8 cellular contexts compared by ENCODE assay signal in the genomic region with DNA sequence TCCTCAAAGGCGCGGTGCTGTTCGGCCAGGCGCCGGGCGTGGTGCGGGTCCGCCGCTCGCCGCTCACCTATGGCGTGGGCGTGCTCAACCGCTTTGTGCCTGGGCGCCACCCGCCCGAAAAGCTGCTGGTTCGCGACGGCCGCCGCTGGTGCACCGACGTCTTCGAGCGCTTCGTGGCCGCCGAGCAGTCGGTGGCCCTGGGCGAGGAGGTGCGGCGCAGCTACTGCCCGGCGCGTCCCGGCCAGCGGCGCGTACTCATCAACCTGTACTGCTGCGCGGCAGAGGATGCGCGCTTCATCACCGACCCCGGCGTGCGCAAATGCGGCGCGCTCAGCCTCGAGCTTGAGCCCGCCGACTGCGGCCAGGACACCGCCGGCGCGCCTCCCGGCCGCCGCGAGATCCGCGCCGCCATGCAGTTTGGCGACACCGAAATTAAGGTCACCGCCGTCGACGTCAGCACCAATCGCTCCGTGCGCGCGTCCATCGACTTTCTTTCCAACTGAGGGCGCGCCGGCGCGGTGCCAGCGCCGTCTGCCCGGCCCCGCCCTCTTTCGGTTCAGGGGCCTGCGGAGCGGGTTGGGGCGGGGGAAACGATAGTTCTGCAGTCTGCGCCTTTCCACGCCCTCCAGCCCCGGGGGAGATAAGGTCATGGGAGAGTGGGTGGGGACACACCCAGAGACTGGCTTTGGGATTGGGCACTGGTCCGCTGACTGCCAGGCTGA. TPM values are rescaled to one million over a fixed set of nuclear protein-coding genes. Genes with fewer than 3 reads are reported as not detected.
DNase-seq lines count a peak whose midpoint lies in the region; ATAC-seq and TF ChIP-seq lines count a peak whose summit lies in the region.

No MANE protein-coding gene starts in this region.

- peak overlapping the region; percentile 63 to 80 (median 78) for H3K4me3 Mint-ChIP-seq in T-cell

- no peak overlapping the region for H2AFZ ChIP-seq in mammary epithelial cell (ENCODE audit: low read depth, low read length)

- peaks cover 6 to 16% (median 14%) of the 10 kb centered on the region in 3 donors for H3K4me1 Mint-ChIP-seq in T-cell

- H3K9ac ChIP-seq in mammary epithelial cell (ENCODE audit: insufficient read depth, low read length) (no peak overlapping the region), liver (ENCODE audit: low read depth in 1 of 2, low read length in 2 of 2) (no peak overlapping the region)

- CTCF ChIA-PET in T-cell (lab: Charles Lee) = interaction anchor here in 1 of 2 donors (0.9 to 1.5 kb wide), 2 partner anchors 104 to 334 kb away, joined by 6 read pairs; no protein-coding TSS in a partner anchor
- CTCF ChIA-PET in mammary epithelial cell (lab: Charles Lee; ENCODE audit: low non-redundant PET) = no interaction called here

- no peak for TF ChIP-seq RAD21 in liver (IDR thresholded peaks at IDR 0.05)

- H3K4me2 ChIP-seq in mammary epithelial cell (ENCODE audit: insufficient read depth, low read depth, low read length) = peak overlapping the region; percentile 73

- WGBS in mammary epithelial cell (ENCODE audit: low coverage, missing lambda C conversion rate) = 21% methylated on average over 18 of the region's 96 CpGs
- WGBS in liver = 25% methylated on average over 96 of the region's 96 CpGs

- POLR2A ChIA-PET in T-cell (lab: Charles Lee) = no interaction called here

- no peaks in the 10 kb centered on the region for H3K36me3 ChIP-seq in mammary epithelial cell (ENCODE audit: insufficient read depth, low read length)
- H3K36me3 ChIP-seq in liver (ENCODE audit: control insufficient read depth in 4 of 4, insufficient read depth in 3 of 4, low read depth in 1 of 4, low read length in 3 of 4) = no peaks in the 10 kb centered on the region

- DNase-seq in DMS79 (lab: John Stamatoyannopoulos, UW) = peak; percentile 92
- peak in 25 of 34 experiments; percentile 9 to 67 (median 32) for DNase-seq in T-cell
- no peak for DNase-seq in mammary epithelial cell
- peak; percentile 24 for DNase-seq in stimulated activated CD8-positive, alpha-beta memory T cell treated with anti-CD3 and anti-CD28 coated beads, Interleukin-12 subunit alpha, Interleukin-12 subunit beta, amount 100 ng/mL, for 24 hours (ENCODE audit: extremely low read depth)
- DNase-seq in GM03348 (ENCODE audit: low spot score) = no peak

- H3K36me3 Mint-ChIP-seq in T-cell = peaks cover 3% of the 10 kb centered on the region

- dilution Hi-C loops in mammary epithelial cell (cut with HindIII; ENCODE audit: low sequenced_read_pairs) = loop anchor here (10.0 kb wide), 1 partner anchor 73 kb away; a partner anchor contains a TSS

- ATAC-seq in T-cell (replicated peaks in 1 of 4) = peak; percentile 18 to 80 (median 52)
- no peak for ATAC-seq in GM21529 (IDR thresholded peaks at IDR 0.05; ENCODE audit: unreplicated experiment)
- ATAC-seq in HG03378 (IDR thresholded peaks at IDR 0.05; ENCODE audit: unreplicated experiment) = no peak

- H3K4me3 ChIP-seq in mammary epithelial cell (replicated peaks in 1 of 3; ENCODE audit: insufficient read depth in 1 of 3, low read depth in 2 of 3, low read length in 3 of 3) = peak overlapping the region in 1 of 3 experiments; percentile 13
- peak overlapping the region; percentile 42 to 66 (median 43) for H3K4me3 ChIP-seq in liver (ENCODE audit: low read depth in 1 of 3, low read length in 3 of 3)

- H3K27ac Mint-ChIP-seq in T-cell = peak overlapping the region in 1 of 2 donors; percentile 70

- H3K4me1 ChIP-seq in mammary epithelial cell (ENCODE audit: insufficient read depth, low read length) (peaks cover 19% of the 10 kb centered on the region), liver (ENCODE audit: control insufficient read depth in 4 of 4, insufficient read depth in 4 of 4, low read length in 3 of 4) (peaks cover 1 to 25% (median 15%) of the 10 kb centered on the region in 4 donors)

- H3K9me3 ChIP-seq in mammary epithelial cell (replicated peaks; ENCODE audit: insufficient read depth, low read length) (no peaks in the 10 kb centered on the region), liver (ENCODE audit: control insufficient read depth in 4 of 4, low read length in 3 of 4) (no peaks in the 10 kb centered on the region)

- no peaks in the 10 kb centered on the region for H3K79me2 ChIP-seq in mammary epithelial cell (ENCODE audit: insufficient read depth, low read length)

- no peaks in the 10 kb centered on the region for H3K9me3 Mint-ChIP-seq in T-cell

- no peak overlapping the region for H3K27ac ChIP-seq in mammary epithelial cell (ENCODE audit: insufficient read depth, low read depth, low read length)
- H3K27ac ChIP-seq in liver (ENCODE audit: low read depth in 1 of 2, low read length in 2 of 2) = no peak overlapping the region

- intact Hi-C loops in mammary epithelial cell (cut with micrococcal nuclease) = no loop called here

- H4K20me1 ChIP-seq in mammary epithelial cell (ENCODE audit: insufficient read depth, low read length) = peaks cover 4% of the 10 kb centered on the region

- in situ Hi-C loops in mammary epithelial cell (cut with MboI; ENCODE audit: low sequenced_read_pairs in 2 of 2) = no loop called here

- TF ChIP-seq CTCF in mammary epithelial cell (conservative IDR thresholded peaks at IDR 0.05 in 1 of 2, IDR thresholded peaks at IDR 0.05 in 1 of 2; ENCODE audit: extremely low read depth in 1 of 2, insufficient read depth in 1 of 2, low read depth in 1 of 2, low read length in 2 of 2) = no peak
- no peak for TF ChIP-seq CTCF in liver (IDR thresholded peaks at IDR 0.05; ENCODE audit: low read depth, low read length, missing input control)

- H3K27me3 ChIP-seq in mammary epithelial cell (ENCODE audit: insufficient read depth, low read length) = no peaks in the 10 kb centered on the region
- no peaks in the 10 kb centered on the region for H3K27me3 ChIP-seq in liver (ENCODE audit: control insufficient read depth in 4 of 4, insufficient read depth in 4 of 4, low read length in 3 of 4)

- BruUV-seq in mammary epithelial cell (replicated peaks; lab: Mats Ljungman, UMichigan) = no TSS peak

- H3K27me3 Mint-ChIP-seq in T-cell = peaks cover 0 to 13% of the 10 kb centered on the region in 2 donors

TF ChIP-seq in liver, 16 proteins besides CTCF, POLR2A, EP300 and RAD21 (continues in another document):
- peak; percentile 12 for TF ChIP-seq NR2F2 (IDR thresholded peaks at IDR 0.05)
- TF ChIP-seq GABPA (IDR thresholded peaks at IDR 0.05 in 1 of 2, conservative IDR thresholded peaks at IDR 0.05 in 1 of 2) = no peak
- TF ChIP-seq, protein P1, sequence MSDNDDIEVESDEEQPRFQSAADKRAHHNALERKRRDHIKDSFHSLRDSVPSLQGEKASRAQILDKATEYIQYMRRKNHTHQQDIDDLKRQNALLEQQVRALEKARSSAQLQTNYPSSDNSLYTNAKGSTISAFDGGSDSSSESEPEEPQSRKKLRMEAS (IDR thresholded peaks at IDR 0.05) = no peak
- no peak for TF ChIP-seq FOXA2 (IDR thresholded peaks at IDR 0.05)
- TF ChIP-seq, protein P2, sequence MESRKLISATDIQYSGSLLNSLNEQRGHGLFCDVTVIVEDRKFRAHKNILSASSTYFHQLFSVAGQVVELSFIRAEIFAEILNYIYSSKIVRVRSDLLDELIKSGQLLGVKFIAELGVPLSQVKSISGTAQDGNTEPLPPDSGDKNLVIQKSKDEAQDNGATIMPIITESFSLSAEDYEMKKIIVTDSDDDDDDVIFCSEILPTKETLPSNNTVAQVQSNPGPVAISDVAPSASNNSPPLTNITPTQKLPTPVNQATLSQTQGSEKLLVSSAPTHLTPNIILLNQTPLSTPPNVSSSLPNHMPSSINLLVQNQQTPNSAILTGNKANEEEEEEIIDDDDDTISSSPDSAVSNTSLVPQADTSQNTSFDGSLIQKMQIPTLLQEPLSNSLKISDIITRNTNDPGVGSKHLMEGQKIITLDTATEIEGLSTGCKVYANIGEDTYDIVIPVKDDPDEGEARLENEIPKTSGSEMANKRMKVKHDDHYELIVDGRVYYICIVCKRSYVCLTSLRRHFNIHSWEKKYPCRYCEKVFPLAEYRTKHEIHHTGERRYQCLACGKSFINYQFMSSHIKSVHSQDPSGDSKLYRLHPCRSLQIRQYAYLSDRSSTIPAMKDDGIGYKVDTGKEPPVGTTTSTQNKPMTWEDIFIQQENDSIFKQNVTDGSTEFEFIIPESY (IDR thresholded peaks at IDR 0.05) = no peak

RNA-seq across cellular contexts. Expression of a gene that starts 15.7 kb away (rescaled TPM):
- total RNA-seq in T-cell = 10 to 100 TPM; 16.2 to 28.7 (median 22.6) TPM
- 10 to 100 TPM; 14.0 to 59.9 TPM for total RNA-seq in mammary epithelial cell
- 63.4 TPM for polyA plus RNA-seq in mammary epithelial cell
- polyA minus RNA-seq in mammary epithelial cell = 43.5 TPM
- total RNA-seq in liver = 10 to 100 TPM in 1 of 2 donors, 1 to 10 TPM in 1; 3.8 to 27.3 TPM
- 10 to 100 TPM in 1 of 2 donors, 1 to 10 TPM in 1; 9.9 to 10.8 TPM for polyA plus RNA-seq in liver

RNA-seq across cellular contexts. Expression of a gene that starts 19.3 kb away (rescaled TPM):
- under 1 TPM in 2 of 5 donors, not detected in 3; 0.10 to 0.12 TPM for total RNA-seq in T-cell
- total RNA-seq in mammary epithelial cell = not detected
- polyA plus RNA-seq in mammary epithelial cell = not detected
- polyA minus RNA-seq in mammary epithelial cell = not detected
- 1 to 10 TPM in 1 of 2 donors, under 1 TPM in 1; 0.98 to 1.8 TPM for total RNA-seq in liver
- polyA plus RNA-seq in liver = under 1 TPM; 0.72 to 0.76 TPM

RNA-seq across cellular contexts. Expression of a gene that starts 29.4 kb away (rescaled TPM):
- total RNA-seq in T-cell (under 1 TPM in 1 of 5 donors, not detected in 4; 0.16 TPM), mammary epithelial cell (under 1 TPM; 0.17 to 0.26 TPM), liver (not detected)
- polyA plus RNA-seq in mammary epithelial cell (0.08 TPM), liver (not detected)
- not detected for polyA minus RNA-seq in mammary epithelial cell

RNA-seq across cellular contexts. Expression of a gene that starts 34.7 kb away (rescaled TPM):
- total RNA-seq in T-cell (10 to 100 TPM; 37.0 to 79.0 (median 60.8) TPM), mammary epithelial cell (10 to 100 TPM; 56.8 to 72.2 TPM), liver (10 to 100 TPM; 20.3 to 30.5 TPM)
- polyA plus RNA-seq in mammary epithelial cell (33.5 TPM), liver (10 to 100 TPM in 1 of 2 donors, 1 to 10 TPM in 1; 4.5 to 32.4 TPM)
- polyA minus RNA-seq in mammary epithelial cell = 47.9 TPM

RNA-seq across cellular contexts. Expression of a gene that starts 39.4 kb away (rescaled TPM):
- under 1 TPM in 3 of 5 donors, not detected in 2; 0.06 to 0.16 (median 0.12) TPM for total RNA-seq in T-cell
- total RNA-seq in mammary epithelial cell = not detected
- polyA plus RNA-seq in mammary epithelial cell = not detected
- not detected for polyA minus RNA-seq in mammary epithelial cell
- total RNA-seq in liver = 1 to 10 TPM; 6.7 to 7.5 TPM
- polyA plus RNA-seq in liver = 1 to 10 TPM; 2.3 to 7.8 TPM

Comparison
In these comparisons a context has a peak if more than half of its experiments do, and no peak if none do; other contexts are left out.
1. DNase-seq: peak in DMS79 (single experiment), T-cell (25 of 34) and stimulated activated CD8-positive, alpha-beta memory T cell treated with anti-CD3 and anti-CD28 coated beads, Interleukin-12 subunit alpha, Interleukin-12 subunit beta, amount 100 ng/mL, for 24 hours (single experiment); none in mammary epithelial cell (single experiment) and GM03348 (single experiment).
2. ATAC-seq: peak in T-cell (4 of 4); none in GM21529 (single experiment) and HG03378 (single experiment).